Comparison of ENCODE assay signal across 2 cellular contexts in genomic region chr11:113796663-113797259, GRCh38.
TF ChIP-seq lines count a peak whose summit lies in the region.

No MANE protein-coding gene starts in this region.

TF ChIP-seq in A549, 52 proteins besides CTCF, POLR2A, EP300 and RAD21:
- TF ChIP-seq HOXB13 (CRISPR knock-in tag; IDR thresholded peaks at IDR 0.05; ENCODE audit: low read depth) (no peak), RNF2 (IDR thresholded peaks at IDR 0.05; ENCODE audit: borderline replicate concordance, low read depth) (no peak), BCL3 (IDR thresholded peaks at IDR 0.05) (no peak), TFCP2L1 (CRISPR knock-in tag; IDR thresholded peaks at IDR 0.05) (no peak), RCOR1 (IDR thresholded peaks at IDR 0.05; ENCODE audit: low read depth, low read length) (no peak)
TF ChIP-seq in A549: peak in this region for 0.

TF ChIP-seq in GM12878, 131 proteins besides CTCF, POLR2A, EP300 and RAD21:
- TF ChIP-seq SMC3 (IDR thresholded peaks at IDR 0.05; ENCODE audit: borderline replicate concordance, low read length) (peak; percentile 27; the same call in 1 of the 2 replicates), TAF1 (IDR thresholded peaks at IDR 0.05; ENCODE audit: borderline replicate concordance, low read depth, low read length) (no peak)
TF ChIP-seq in GM12878: peak in this region for 1.
